ENCODE assay signal across 8 cellular contexts in the genomic region with DNA sequence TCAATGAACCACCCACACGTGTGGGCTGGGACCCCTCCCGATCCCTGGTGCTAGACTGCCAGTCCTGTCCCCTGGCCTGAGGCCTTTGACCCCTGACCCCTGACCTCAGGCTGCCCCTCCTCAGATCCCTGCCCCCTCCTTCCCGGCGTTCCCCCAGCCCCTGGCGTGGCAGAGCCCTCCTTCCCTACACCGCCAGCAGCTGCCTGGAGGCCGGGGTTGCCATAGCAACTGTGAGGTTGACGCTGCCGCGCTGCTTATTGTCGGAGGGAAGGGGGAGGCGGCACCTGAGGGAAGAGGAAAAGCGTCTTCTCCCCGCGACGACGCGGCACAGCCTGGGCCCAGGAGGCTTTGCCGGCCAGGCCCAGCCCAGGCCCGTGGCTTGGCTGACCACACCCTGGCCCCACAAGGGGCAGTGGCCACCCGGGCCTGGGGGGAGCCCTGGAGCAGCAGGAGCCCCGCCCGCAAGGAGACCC. TPM values are rescaled to one million over a fixed set of nuclear protein-coding genes. Genes with fewer than 3 reads are reported as not detected.
A peak's percentile ranks its signal among the peaks of the same experiment; 100 is the strongest.
DNase-seq lines count a peak whose midpoint lies in the region; ATAC-seq and TF ChIP-seq lines count a peak whose summit lies in the region.

No MANE protein-coding gene starts in this region.

- in situ Hi-C loops in GM13976 (cut with MboI; ENCODE audit: low sequenced_read_pairs, unreplicated experiment), result no loop called here

- H3K36me3 Mint-ChIP-seq in osteocyte (ENCODE audit: unreplicated experiment), result no peaks in the 10 kb centered on the region

- H3K27ac Mint-ChIP-seq in osteocyte (ENCODE audit: unreplicated experiment), result no peak overlapping the region

- TF ChIP-seq CTCF in GM13976 (IDR thresholded peaks at IDR 0.05; ENCODE audit: borderline replicate concordance, control extremely low read depth, extremely low read depth, insufficient read depth, missing control alignments) (no peak), osteocyte (IDR thresholded peaks at IDR 0.05) (no peak)

- no peaks in the 10 kb centered on the region for H3K27me3 Mint-ChIP-seq in osteocyte (ENCODE audit: unreplicated experiment)

- no peaks in the 10 kb centered on the region for H3K9me3 Mint-ChIP-seq in osteocyte (ENCODE audit: unreplicated experiment)

- ATAC-seq in GM21447 (IDR thresholded peaks at IDR 0.05; ENCODE audit: unreplicated experiment), result no peak
- ATAC-seq in GM18511 (IDR thresholded peaks at IDR 0.05; ENCODE audit: unreplicated experiment), result no peak

- DNase-seq in DMS153 treated with DMSO at 0.1 percent for 48 hours (lab: John Stamatoyannopoulos, UW; ENCODE audit: unreplicated experiment), result peak; percentile 38
- DNase-seq in NCI-H2196 (lab: John Stamatoyannopoulos, UW; ENCODE audit: unreplicated experiment), result peak; percentile 84
- DNase-seq in dermis microvascular lymphatic vessel endothelial cell (ENCODE audit: low read depth in 2 of 2), result peak; percentile 15 to 79
- DNase-seq in medulla oblongata (ENCODE audit: extremely low spot score), result peak; percentile 33
- DNase-seq in GM13976 (ENCODE audit: low spot score), result no peak
- no peak for DNase-seq in osteocyte (ENCODE audit: extremely low spot score, unreplicated experiment)

- H3K4me3 Mint-ChIP-seq in osteocyte (ENCODE audit: unreplicated experiment), result no peak overlapping the region

- H3K4me1 Mint-ChIP-seq in osteocyte (ENCODE audit: unreplicated experiment), result peaks cover 17% of the 10 kb centered on the region

RNA-seq across cellular contexts. Expression of a gene that starts 32.6 kb away (rescaled TPM):
- total RNA-seq in dermis microvascular lymphatic vessel endothelial cell, result 7.8 and 19.7 TPM in 2 replicates
- 4.7 and 4.8 TPM in 2 replicates for total RNA-seq in osteocyte

RNA-seq across cellular contexts. Expression of a gene that starts 32.7 kb away (rescaled TPM):
- total RNA-seq in dermis microvascular lymphatic vessel endothelial cell, result under 0.01 and 0.38 TPM in 2 replicates
- total RNA-seq in osteocyte, result not detected in 2 replicates

Comparison
In these comparisons a context has a peak if more than half of its experiments do, and no peak if none do; other contexts are left out.
1. DNase-seq: peak in DMS153 treated with DMSO at 0.1 percent for 48 hours (single experiment), NCI-H2196 (single experiment), dermis microvascular lymphatic vessel endothelial cell (2 of 2) and medulla oblongata (single experiment); none in GM13976 (single experiment) and osteocyte (single experiment).